In the genomic region with DNA sequence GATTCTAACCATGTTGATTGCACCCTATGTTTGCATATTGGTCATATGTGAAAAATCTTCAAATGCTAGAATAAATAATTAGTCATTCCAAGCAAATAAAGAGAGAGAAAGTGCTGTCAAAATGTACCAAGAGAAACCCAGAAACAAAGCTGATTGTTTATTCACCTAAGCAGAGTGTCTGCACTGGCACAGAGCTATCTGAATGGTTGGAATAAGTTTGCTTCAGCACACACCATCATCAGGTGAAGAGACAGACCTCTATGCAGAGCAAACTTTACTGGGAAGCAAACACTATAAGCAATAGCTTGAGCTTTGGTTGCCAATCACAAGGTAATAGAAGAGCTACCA, we compare ENCODE assay signal across 1 cellular context.
TF ChIP-seq lines count a peak whose summit lies in the region.

No MANE protein-coding gene starts in this region.

TF ChIP-seq in HepG2, 621 proteins besides CTCF, POLR2A, EP300 and RAD21 (continued from another document):
- TF ChIP-seq, protein P1, sequence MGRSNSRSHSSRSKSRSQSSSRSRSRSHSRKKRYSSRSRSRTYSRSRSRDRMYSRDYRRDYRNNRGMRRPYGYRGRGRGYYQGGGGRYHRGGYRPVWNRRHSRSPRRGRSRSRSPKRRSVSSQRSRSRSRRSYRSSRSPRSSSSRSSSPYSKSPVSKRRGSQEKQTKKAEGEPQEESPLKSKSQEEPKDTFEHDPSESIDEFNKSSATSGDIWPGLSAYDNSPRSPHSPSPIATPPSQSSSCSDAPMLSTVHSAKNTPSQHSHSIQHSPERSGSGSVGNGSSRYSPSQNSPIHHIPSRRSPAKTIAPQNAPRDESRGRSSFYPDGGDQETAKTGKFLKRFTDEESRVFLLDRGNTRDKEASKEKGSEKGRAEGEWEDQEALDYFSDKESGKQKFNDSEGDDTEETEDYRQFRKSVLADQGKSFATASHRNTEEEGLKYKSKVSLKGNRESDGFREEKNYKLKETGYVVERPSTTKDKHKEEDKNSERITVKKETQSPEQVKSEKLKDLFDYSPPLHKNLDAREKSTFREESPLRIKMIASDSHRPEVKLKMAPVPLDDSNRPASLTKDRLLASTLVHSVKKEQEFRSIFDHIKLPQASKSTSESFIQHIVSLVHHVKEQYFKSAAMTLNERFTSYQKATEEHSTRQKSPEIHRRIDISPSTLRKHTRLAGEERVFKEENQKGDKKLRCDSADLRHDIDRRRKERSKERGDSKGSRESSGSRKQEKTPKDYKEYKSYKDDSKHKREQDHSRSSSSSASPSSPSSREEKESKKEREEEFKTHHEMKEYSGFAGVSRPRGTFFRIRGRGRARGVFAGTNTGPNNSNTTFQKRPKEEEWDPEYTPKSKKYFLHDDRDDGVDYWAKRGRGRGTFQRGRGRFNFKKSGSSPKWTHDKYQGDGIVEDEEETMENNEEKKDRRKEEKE (IDR thresholded peaks at IDR 0.05), result no peak
- TF ChIP-seq ZBTB3 (CRISPR knock-in tag; IDR thresholded peaks at IDR 0.05; ENCODE audit: borderline replicate concordance, low read depth) (no peak), ZMYM4 (CRISPR knock-in tag; IDR thresholded peaks at IDR 0.05) (no peak), ZSCAN9 (CRISPR knock-in tag; IDR thresholded peaks at IDR 0.05; ENCODE audit: borderline replicate concordance) (no peak), TBL1XR1 (IDR thresholded peaks at IDR 0.05; ENCODE audit: borderline replicate concordance, low read length, partially characterized antibody) (peak; percentile 43), HOXA7 (CRISPR knock-in tag; IDR thresholded peaks at IDR 0.05) (no peak), HDAC2 (CRISPR knock-in tag; IDR thresholded peaks at IDR 0.05) (no peak), FOXP1 (IDR thresholded peaks at IDR 0.05) (no peak), FOXP1 (CRISPR knock-in tag; IDR thresholded peaks at IDR 0.05) (peak; percentile 49; the same call in 1 of the 2 replicates), PHF20 (CRISPR knock-in tag; IDR thresholded peaks at IDR 0.05) (no peak)
- TF ChIP-seq, protein P2, sequence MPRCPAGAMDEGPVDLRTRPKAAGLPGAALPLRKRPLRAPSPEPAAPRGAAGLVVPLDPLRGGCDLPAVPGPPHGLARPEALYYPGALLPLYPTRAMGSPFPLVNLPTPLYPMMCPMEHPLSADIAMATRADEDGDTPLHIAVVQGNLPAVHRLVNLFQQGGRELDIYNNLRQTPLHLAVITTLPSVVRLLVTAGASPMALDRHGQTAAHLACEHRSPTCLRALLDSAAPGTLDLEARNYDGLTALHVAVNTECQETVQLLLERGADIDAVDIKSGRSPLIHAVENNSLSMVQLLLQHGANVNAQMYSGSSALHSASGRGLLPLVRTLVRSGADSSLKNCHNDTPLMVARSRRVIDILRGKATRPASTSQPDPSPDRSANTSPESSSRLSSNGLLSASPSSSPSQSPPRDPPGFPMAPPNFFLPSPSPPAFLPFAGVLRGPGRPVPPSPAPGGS (CRISPR knock-in tag; IDR thresholded peaks at IDR 0.05), result no peak
- TF ChIP-seq, protein P3, sequence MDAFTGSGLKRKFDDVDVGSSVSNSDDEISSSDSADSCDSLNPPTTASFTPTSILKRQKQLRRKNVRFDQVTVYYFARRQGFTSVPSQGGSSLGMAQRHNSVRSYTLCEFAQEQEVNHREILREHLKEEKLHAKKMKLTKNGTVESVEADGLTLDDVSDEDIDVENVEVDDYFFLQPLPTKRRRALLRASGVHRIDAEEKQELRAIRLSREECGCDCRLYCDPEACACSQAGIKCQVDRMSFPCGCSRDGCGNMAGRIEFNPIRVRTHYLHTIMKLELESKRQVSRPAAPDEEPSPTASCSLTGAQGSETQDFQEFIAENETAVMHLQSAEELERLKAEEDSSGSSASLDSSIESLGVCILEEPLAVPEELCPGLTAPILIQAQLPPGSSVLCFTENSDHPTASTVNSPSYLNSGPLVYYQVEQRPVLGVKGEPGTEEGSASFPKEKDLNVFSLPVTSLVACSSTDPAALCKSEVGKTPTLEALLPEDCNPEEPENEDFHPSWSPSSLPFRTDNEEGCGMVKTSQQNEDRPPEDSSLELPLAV (CRISPR knock-in tag; conservative IDR thresholded peaks at IDR 0.05; ENCODE audit: low read depth), result no peak
- TF ChIP-seq, protein P4, sequence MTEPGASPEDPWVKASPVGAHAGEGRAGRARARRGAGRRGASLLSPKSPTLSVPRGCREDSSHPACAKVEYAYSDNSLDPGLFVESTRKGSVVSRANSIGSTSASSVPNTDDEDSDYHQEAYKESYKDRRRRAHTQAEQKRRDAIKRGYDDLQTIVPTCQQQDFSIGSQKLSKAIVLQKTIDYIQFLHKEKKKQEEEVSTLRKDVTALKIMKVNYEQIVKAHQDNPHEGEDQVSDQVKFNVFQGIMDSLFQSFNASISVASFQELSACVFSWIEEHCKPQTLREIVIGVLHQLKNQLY (CRISPR knock-in tag; IDR thresholded peaks at IDR 0.05), result no peak
